11 cellular contexts compared by ENCODE assay signal in the genomic region with DNA sequence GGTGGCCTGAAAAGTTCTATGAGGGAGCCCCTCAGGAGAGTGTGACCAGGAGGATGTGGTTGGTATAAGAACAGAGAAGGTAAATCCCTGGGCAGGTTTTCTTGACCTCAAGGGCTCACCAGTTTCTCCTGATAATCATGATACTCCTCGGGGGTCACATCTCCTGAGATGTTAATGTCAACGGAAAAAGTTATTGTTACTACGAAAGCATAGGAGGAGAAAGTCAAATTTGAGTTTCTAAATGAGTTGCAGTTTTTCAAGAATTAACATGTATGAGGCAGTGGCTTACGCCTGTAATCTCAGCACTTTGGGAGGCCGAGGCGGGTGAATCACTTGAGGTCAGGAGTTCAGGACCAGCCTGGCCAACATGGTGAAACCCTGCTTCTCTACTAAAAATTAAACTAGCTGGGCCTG. TPM values are rescaled to one million over a fixed set of nuclear protein-coding genes. Genes with fewer than 3 reads are reported as not detected.
DNase-seq lines count a peak whose midpoint lies in the region; ATAC-seq, FAIRE-seq and TF ChIP-seq lines count a peak whose summit lies in the region.
"Had no signal": no experiment of that assay in that cellular context is flagged by ENCODE, and none has a peak within 500 bp of the region (broad histone marks: within the 10 kb centered on the region; RNA-seq: fewer than 3 reads in every experiment).

No MANE protein-coding gene starts in this region.

- WGBS in small intestine, 3 donors, result 60 to 77% (median 73%) methylated on average over 6 of the region's 6 CpGs

- no peak overlapping the region for H3K9ac ChIP-seq in Karpas-422 (ENCODE audit: low read length)

- TF ChIP-seq CTCF in PC-9 (conservative IDR thresholded peaks at IDR 0.05), result no peak
- no peak for TF ChIP-seq CTCF in BE2C (IDR thresholded peaks at IDR 0.05; ENCODE audit: low read depth, low read length)

- no peaks in the 10 kb centered on the region for H3K9me3 ChIP-seq in T-helper 17 cell (ENCODE audit: control insufficient read depth, low read length, poor library complexity, severe bottlenecking)
- no peaks in the 10 kb centered on the region for H3K9me3 ChIP-seq in small intestine (ENCODE audit: control insufficient read depth, low read depth)
- no peaks in the 10 kb centered on the region for H3K9me3 ChIP-seq in PC-9 (ENCODE audit: insufficient read depth, low read depth)
- H3K9me3 ChIP-seq in Karpas-422 (ENCODE audit: low read length), result no peaks in the 10 kb centered on the region
- no peaks in the 10 kb centered on the region for H3K9me3 ChIP-seq in BE2C
- H3K9me3 ChIP-seq: neutrophil had no signal

- no peak overlapping the region for H2AFZ ChIP-seq in PC-9
- H2AFZ ChIP-seq in Karpas-422 (ENCODE audit: low read length), result no peak overlapping the region

- POLR2A ChIA-PET in PC-9 (lab: Charles Lee; ENCODE audit: unreplicated experiment), result no interaction called here

- intact Hi-C loops in PC-9 (cut with micrococcal nuclease; ENCODE audit: unreplicated experiment), result loop anchor here (10.0 kb wide), 1 partner anchor 1187 kb away; no protein-coding TSS in a partner anchor

- H3K4me1 Mint-ChIP-seq in T-helper 17 cell, result peaks cover 31% of the 10 kb centered on the region

- H3K4me1 ChIP-seq in small intestine (ENCODE audit: control insufficient read depth in 2 of 2, insufficient read depth in 1 of 2, low read depth in 1 of 2, low read length in 1 of 2) (no peaks in the 10 kb centered on the region), PC-9 (replicated peaks; ENCODE audit: insufficient read depth) (no peaks in the 10 kb centered on the region; the same call in 1 of the 2 replicates), Karpas-422 (ENCODE audit: low read length) (peaks cover 9% of the 10 kb centered on the region), BE2C (no peaks in the 10 kb centered on the region)

- H3K27ac Mint-ChIP-seq in T-helper 17 cell, result peak overlapping the region; percentile 84

- no peak overlapping the region for H3K27ac ChIP-seq in small intestine (ENCODE audit: low read depth in 1 of 2, low read length in 1 of 2)
- no peak overlapping the region for H3K27ac ChIP-seq in PC-9
- no peak overlapping the region for H3K27ac ChIP-seq in Karpas-422 (ENCODE audit: low read length)
- H3K27ac ChIP-seq: neutrophil had no signal

- DNase-seq in T-helper 17 cell, result no peak
- DNase-seq in stimulated activated CD4-positive, alpha-beta T cell treated with anti-CD3 and anti-CD28 coated beads, Interleukin-12 subunit alpha, Interleukin-12 subunit beta, amount 100 ng/mL, for 48 hours (ENCODE audit: low read depth in 2 of 3, low spot score in 1 of 3), result peak in 2 of 3 donors; percentile 13 to 32
- DNase-seq in small intestine, result no peak
- DNase-seq in PC-9, result no peak
- DNase-seq in Karpas-422, result no peak
- no peak for DNase-seq in BE2C

- no TSS peak for BruUV-seq in PC-9 (replicated peaks; lab: Mats Ljungman, UMichigan)

- H3K79me2 ChIP-seq in PC-9 (ENCODE audit: low read depth), result no peaks in the 10 kb centered on the region
- H3K79me2 ChIP-seq in Karpas-422 (ENCODE audit: low read length), result 0 out of 2 replicates have a peak, but pooled peaks cover 3% of the 10 kb centered on the region

- no peaks in the 10 kb centered on the region for H3K9me2 ChIP-seq in PC-9 (ENCODE audit: insufficient read depth)
- H3K9me2 ChIP-seq in Karpas-422 (replicated peaks; ENCODE audit: insufficient read depth, low read length), result no peaks in the 10 kb centered on the region

- peaks cover 17% of the 10 kb centered on the region; the same call in 1 of the 2 replicates for H3F3A ChIP-seq in PC-9 (ENCODE audit: insufficient read depth, low read depth)

- no peaks in the 10 kb centered on the region for H3K27me3 Mint-ChIP-seq in T-helper 17 cell

- peaks cover 0 to 6% of the 10 kb centered on the region in 2 donors for H3K36me3 ChIP-seq in small intestine (ENCODE audit: control insufficient read depth in 2 of 2, insufficient read depth in 2 of 2, low read length in 2 of 2)
- peaks cover 10% of the 10 kb centered on the region; the same call in 1 of the 2 replicates for H3K36me3 ChIP-seq in PC-9 (ENCODE audit: low read depth)
- H3K36me3 ChIP-seq in Karpas-422 (ENCODE audit: insufficient read depth, low read length), result peaks cover 24% of the 10 kb centered on the region; the same call in 1 of the 2 replicates
- H3K36me3 ChIP-seq in BE2C, result peaks cover 16% of the 10 kb centered on the region

- no peak for FAIRE-seq in small intestine (lab: Jason Lieb, UNC)
- FAIRE-seq: H1, islet of Langerhans had no signal

- ATAC-seq in GM18858 (IDR thresholded peaks at IDR 0.05; ENCODE audit: unreplicated experiment) (peak; percentile 52), GM21423 (IDR thresholded peaks at IDR 0.05; ENCODE audit: unreplicated experiment) (peak; percentile 42), T-helper 17 cell (no peak)

- peaks cover 4% of the 10 kb centered on the region for H3K36me3 Mint-ChIP-seq in T-helper 17 cell (ENCODE audit: low read depth)

- H3K4me2 ChIP-seq in PC-9 (no peak overlapping the region), Karpas-422 (ENCODE audit: low read depth, low read length, poor library complexity, severe bottlenecking) (no peak overlapping the region)

- CTCF ChIA-PET in PC-9 (lab: Charles Lee), result no interaction called here

- peak overlapping the region; percentile 53 for H3K4me3 Mint-ChIP-seq in T-helper 17 cell

- H4K20me1 ChIP-seq in PC-9 (ENCODE audit: insufficient read depth) (no peaks in the 10 kb centered on the region), Karpas-422 (ENCODE audit: insufficient read depth, low read depth, low read length) (no peaks in the 10 kb centered on the region)

- no peak overlapping the region for H3K4me3 ChIP-seq in small intestine (ENCODE audit: low read depth in 1 of 2, low read length in 2 of 2)
- no peak overlapping the region for H3K4me3 ChIP-seq in PC-9
- no peak overlapping the region for H3K4me3 ChIP-seq in Karpas-422 (ENCODE audit: low read length)
- no peak overlapping the region for H3K4me3 ChIP-seq in BE2C (ENCODE audit: low read depth, low read length)

- H3K27me3 ChIP-seq in small intestine (ENCODE audit: control insufficient read depth in 2 of 2, insufficient read depth in 2 of 2, low read length in 2 of 2), result no peaks in the 10 kb centered on the region
- H3K27me3 ChIP-seq in PC-9 (ENCODE audit: insufficient read depth, low read depth), result no peaks in the 10 kb centered on the region
- no peaks in the 10 kb centered on the region for H3K27me3 ChIP-seq in Karpas-422 (ENCODE audit: low read length)
- no peaks in the 10 kb centered on the region for H3K27me3 ChIP-seq in BE2C
- H3K27me3 ChIP-seq: neutrophil had no signal

RNA-seq across cellular contexts. Expression of gene MGME1, which starts 23.4 kb away (rescaled TPM):
- 10 to 100 TPM; 10.6 to 10.9 TPM for total RNA-seq in T-helper 17 cell
- polyA plus RNA-seq in small intestine, result 10 to 100 TPM; 10.5 to 14.1 (median 13.8) TPM
- total RNA-seq in PC-9 (2021), result 31.3 and 42.8 TPM in 2 replicates
- total RNA-seq in Karpas-422 (2014; rRNA removed; shearing (Covaris generic); ENCODE audit: low replicate concordance), result 23.3 and 26.5 TPM in 2 replicates
- polyA plus RNA-seq in BE2C (2012; ENCODE audit: insufficient read depth, insufficient read length, low read depth), result 22.4 TPM

RNA-seq across cellular contexts. Expression of gene SNX5, which starts 23.6 kb away (rescaled TPM):
- total RNA-seq in T-helper 17 cell (10 to 100 TPM; 63.8 to 71.5 TPM), PC-9 (2021) (97.7 and 116 TPM in 2 replicates)
- 10 to 100 TPM; 67.8 to 79.4 (median 78.7) TPM for polyA plus RNA-seq in small intestine
- total RNA-seq in Karpas-422 (2014; rRNA removed; shearing (Covaris generic); ENCODE audit: low replicate concordance), result 195 and 298 TPM in 2 replicates
- 68.1 TPM for polyA plus RNA-seq in BE2C (2012; ENCODE audit: insufficient read depth, insufficient read length, low read depth)

Comparison
In these comparisons a context has a peak if more than half of its experiments do, and no peak if none do; other contexts are left out.
1. DNase-seq: peak in stimulated activated CD4-positive, alpha-beta T cell treated with anti-CD3 and anti-CD28 coated beads, Interleukin-12 subunit alpha, Interleukin-12 subunit beta, amount 100 ng/mL, for 48 hours (2 of 3); none in T-helper 17 cell (0 of 3), small intestine (single experiment), PC-9 (0 of 2), Karpas-422 (single experiment) and BE2C (single experiment).